ENCODE assay signal across 8 cellular contexts in the genomic region with DNA sequence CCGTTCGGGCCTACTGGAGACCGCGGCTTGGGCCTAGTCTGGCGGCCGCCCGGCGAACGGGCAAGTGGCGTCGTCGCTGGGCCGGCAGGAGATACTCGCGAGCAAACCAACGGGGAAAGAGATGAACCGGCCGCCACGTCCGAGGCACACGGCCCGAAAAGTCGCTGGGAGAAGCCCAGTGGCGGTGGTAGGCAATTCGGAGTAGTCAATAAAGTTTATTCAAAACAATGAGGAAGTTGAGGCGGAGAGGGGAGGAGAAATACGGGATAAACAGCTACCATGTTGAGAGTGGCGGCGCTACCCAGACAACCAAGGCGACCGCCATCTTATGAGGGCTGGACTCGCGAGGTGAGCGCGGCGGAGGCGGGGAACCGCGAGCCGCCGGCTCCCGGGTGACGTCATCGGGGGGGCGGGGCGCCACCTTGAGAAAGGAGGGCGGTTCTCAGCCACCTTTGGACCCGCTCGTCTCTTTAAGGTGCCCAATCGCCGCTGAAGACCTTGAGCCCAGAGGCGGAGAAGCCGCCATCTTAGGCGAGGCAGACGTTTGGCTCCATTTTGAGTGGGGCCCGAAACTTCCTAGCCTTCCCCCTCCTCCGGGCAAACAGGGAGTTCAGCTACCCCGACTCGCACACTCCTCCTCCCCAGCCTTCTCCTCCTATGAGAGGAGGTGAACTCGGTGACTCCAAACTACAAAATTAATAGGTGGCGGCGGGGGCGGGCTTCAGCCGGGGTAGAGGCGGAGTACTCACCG. TPM values are rescaled to one million over a fixed set of nuclear protein-coding genes. Genes with fewer than 3 reads are reported as not detected.
DNase-seq lines count a peak whose midpoint lies in the region; ATAC-seq, FAIRE-seq and TF ChIP-seq lines count a peak whose summit lies in the region.

TSS of gene PHF8 (minus strand) at position 348 of the 751 bp plus-strand sequence. CDS start 1,745 bp downstream, outside the sequence.

- H2AFZ ChIP-seq in endothelial cell of umbilical vein (ENCODE audit: low read depth, low read length): peak within 1 kb of the TSS; percentile 85

- no peaks in the 10 kb centered on the region for H3K36me3 ChIP-seq in endothelial cell of umbilical vein (ENCODE audit: control insufficient read depth in 2 of 2, extremely low read depth in 1 of 2, insufficient read depth in 2 of 2, low read length in 2 of 2)

- TF ChIP-seq POLR2A in endothelial cell of umbilical vein (IDR thresholded peaks at IDR 0.05; ENCODE audit: low read depth, low read length): peak; percentile 70

- POLR2A ChIA-PET in endothelial cell of umbilical vein (lab: Charles Lee): interaction anchor here (0.6 to 1.4 kb wide), 3 partner anchors 14 to 396 kb away, joined by 3 to 10 read pairs (median 4); partner anchors contain the start of genes FAM120C and TSR2

- no TSS peak for BruUV-seq in endothelial cell of umbilical vein (replicated peaks; lab: Mats Ljungman, UMichigan)

- H3K9me3 ChIP-seq in endothelial cell of umbilical vein (replicated peaks; ENCODE audit: control insufficient read depth, insufficient read depth, low read length): no peaks in the 10 kb centered on the region

- H3K27me3 ChIP-seq in endothelial cell of umbilical vein (ENCODE audit: control insufficient read depth in 2 of 2, insufficient read depth in 2 of 2, low read length in 2 of 2): no peaks in the 10 kb centered on the region

- DNase-seq in DMS 273 treated with DMSO at 0.1 percent for 48 hours (lab: John Stamatoyannopoulos, UW): peak; percentile 95
- peak; percentile 93 for DNase-seq in OCI-M2 (lab: John Stamatoyannopoulos, UW; ENCODE audit: unreplicated experiment)
- DNase-seq in activated T-cell treated with anti-CD3 and anti-CD28 coated beads for 4 hours: peak; percentile 89
- DNase-seq in endothelial cell of umbilical vein (ENCODE audit: low read depth, low spot score): peak; percentile 95
- peak; percentile 87 for DNase-seq in midbrain (lab: John Stamatoyannopoulos, UW)
- DNase-seq in stimulated activated CD8-positive, alpha-beta memory T cell treated with anti-CD3 and anti-CD28 coated beads, Interleukin-15, amount 100 ng/mL, for 48 hours (ENCODE audit: low read depth in 2 of 2): peak; percentile 86

- CTCF ChIA-PET in endothelial cell of umbilical vein (lab: Charles Lee): interaction anchor here (0.8 to 2.7 kb wide), 2 partner anchors 133 to 395 kb away, joined by 4 to 15 read pairs; partner anchors contain the start of gene TSR2

- no peak for TF ChIP-seq CTCF in endothelial cell of umbilical vein (IDR thresholded peaks at IDR 0.05; ENCODE audit: extremely low read depth in 1 of 2, insufficient read depth in 1 of 2, low read depth in 1 of 2, low read length in 2 of 2)

- H3K9me1 ChIP-seq in endothelial cell of umbilical vein (replicated peaks; ENCODE audit: control insufficient read depth, extremely low read depth, insufficient read depth, low read length): no peaks in the 10 kb centered on the region

- no peak for TF ChIP-seq RAD21 in Ishikawa (IDR thresholded peaks at IDR 0.05; ENCODE audit: low read depth)

- no peaks in the 10 kb centered on the region for H4K20me1 ChIP-seq in endothelial cell of umbilical vein (replicated peaks; ENCODE audit: control insufficient read depth, extremely low read depth, insufficient read depth, low read length)

- ATAC-seq in GM21619 (IDR thresholded peaks at IDR 0.05; ENCODE audit: unreplicated experiment): peak; percentile 85

- peaks cover 13% of the 10 kb centered on the region for H3K4me1 ChIP-seq in endothelial cell of umbilical vein (ENCODE audit: control insufficient read depth, extremely low read depth, insufficient read depth, low read length)

- intact Hi-C loops in endothelial cell of umbilical vein (cut with micrococcal nuclease): loop anchor here (1.0 to 10.0 kb wide), 7 partner anchors 139 to 1110 kb away; partner anchors contain the start of genes FAM120C, MAGED2, TSR2 and WNK3

- peak; percentile 99 for FAIRE-seq in endothelial cell of umbilical vein (lab: Jason Lieb, UNC)

- H3K79me2 ChIP-seq in endothelial cell of umbilical vein (ENCODE audit: control insufficient read depth, insufficient read depth, low read length): peaks cover 3% of the 10 kb centered on the region

- peak within 1 kb of the TSS; percentile 66 to 87 (median 70) for H3K4me3 ChIP-seq in endothelial cell of umbilical vein (replicated peaks in 1 of 3; ENCODE audit: insufficient read depth in 1 of 3, low read depth in 1 of 3, low read length in 3 of 3)

- H3K9ac ChIP-seq in endothelial cell of umbilical vein (replicated peaks; ENCODE audit: extremely low read depth, insufficient read depth, low read length): peak within 1 kb of the TSS; percentile 93

- H3K4me2 ChIP-seq in endothelial cell of umbilical vein (ENCODE audit: insufficient read depth, low read length): peak within 1 kb of the TSS; percentile 98

- peak within 1 kb of the TSS; percentile 81 for H3K27ac ChIP-seq in endothelial cell of umbilical vein (ENCODE audit: insufficient read depth, low read depth, low read length)

- dilution Hi-C loops in endothelial cell of umbilical vein (cut with MboI; ENCODE audit: extremely low pct_ligation_motif_present, low sequenced_read_pairs): no loop called here

- TF ChIP-seq EP300 in Ishikawa (IDR thresholded peaks at IDR 0.05; ENCODE audit: borderline replicate concordance): no peak

TF ChIP-seq in Ishikawa, 13 proteins besides CTCF, POLR2A, EP300 and RAD21 (continues in another document):
- TF ChIP-seq CEBPB (IDR thresholded peaks at IDR 0.05) (no peak), TEAD4 (IDR thresholded peaks at IDR 0.05) (peak; percentile 48; the same call in 1 of the 2 replicates), REST (IDR thresholded peaks at IDR 0.05; ENCODE audit: low read depth) (no peak), TCF12 (IDR thresholded peaks at IDR 0.05; ENCODE audit: low read depth) (no peak)

TF ChIP-seq in endothelial cell of umbilical vein, 7 proteins besides CTCF, POLR2A, EP300 and RAD21:
- TF ChIP-seq POLR2AphosphoS5 (IDR thresholded peaks at IDR 0.05; ENCODE audit: insufficient read depth, low read depth, low read length) (peak; percentile 59), FOS (IDR thresholded peaks at IDR 0.05; ENCODE audit: borderline replicate concordance, insufficient read depth, low read length) (peak; percentile 18), JUN (IDR thresholded peaks at IDR 0.05; ENCODE audit: borderline replicate concordance, insufficient read depth, insufficient read length, low read depth) (peak; percentile 48), GATA2 (IDR thresholded peaks at IDR 0.05; ENCODE audit: insufficient read depth, insufficient read length, low read depth, low read length) (no peak)

RNA-seq across cellular contexts. Expression of gene PHF8, which starts in this region (rescaled TPM):
- total RNA-seq in endothelial cell of umbilical vein: 23.2 and 25.5 TPM in 2 replicates
- polyA plus RNA-seq in endothelial cell of umbilical vein: 10.9 and 12.1 TPM in 2 replicates
- polyA plus RNA-seq in endothelial cell of umbilical vein (2011; cell fraction: cytosol; rRNA removed): 12.8 and 13.9 TPM in 2 replicates
- polyA plus RNA-seq in endothelial cell of umbilical vein (2011; cell fraction: nucleus; rRNA removed): 42.5 and 45.1 TPM in 2 replicates
- polyA plus RNA-seq in endothelial cell of umbilical vein (2012): 12.1 and 14.1 TPM in 2 replicates
- 47.1 and 47.6 TPM in 2 replicates for polyA minus RNA-seq in endothelial cell of umbilical vein
- 18.0 TPM for polyA minus RNA-seq in endothelial cell of umbilical vein (2011; cell fraction: cytosol; rRNA and poly(A)+ RNA removed)
- polyA minus RNA-seq in endothelial cell of umbilical vein (2011; cell fraction: nucleus; rRNA and poly(A)+ RNA removed): 56.6 and 62.8 TPM in 2 replicates

Comparison
In these comparisons a context has a peak if more than half of its experiments do, and no peak if none do; other contexts are left out.
1. Peak in every context shown above with its lines: DNase-seq, ATAC-seq, H3K4me3 ChIP-seq and H3K27ac ChIP-seq.